16 cellular contexts compared by ENCODE assay signal in the genomic region with DNA sequence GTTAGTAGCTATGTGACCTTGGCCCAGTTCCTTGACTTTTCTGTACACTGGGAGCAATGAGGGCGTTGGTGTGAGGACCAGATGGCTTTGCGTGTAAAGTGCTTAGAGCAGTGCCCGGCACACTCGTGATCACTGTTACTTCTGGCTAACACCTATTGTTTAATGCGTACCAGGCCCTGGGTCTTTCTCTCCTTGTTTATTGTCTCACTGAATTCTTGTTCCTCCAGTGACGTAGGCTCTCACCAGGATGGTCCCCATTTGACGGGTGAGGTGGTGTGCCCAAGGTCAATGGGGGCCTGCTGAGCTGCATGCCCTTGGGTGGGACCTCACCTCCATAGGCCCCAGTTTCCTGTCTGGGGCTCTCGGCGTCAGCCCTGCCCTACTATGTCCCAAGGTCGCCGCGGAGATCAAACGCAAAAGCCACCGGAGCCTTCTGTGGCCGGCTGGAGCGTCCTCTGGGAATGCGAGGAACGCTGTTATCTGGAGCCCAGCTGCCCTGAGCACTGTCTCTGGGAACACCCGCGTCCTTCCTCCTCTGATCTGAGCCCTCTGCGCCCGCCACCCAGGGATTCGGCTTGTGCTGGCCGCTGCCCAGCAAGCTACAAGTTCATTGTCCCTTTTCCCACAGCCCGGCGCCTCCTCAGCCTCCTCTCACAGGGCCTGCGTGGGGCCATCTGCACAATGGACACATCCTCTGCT. TPM values are rescaled to one million over a fixed set of nuclear protein-coding genes. Genes with fewer than 3 reads are reported as not detected.
DNase-seq lines count a peak whose midpoint lies in the region; ATAC-seq and TF ChIP-seq lines count a peak whose summit lies in the region.
"Had no signal": no experiment of that assay in that cellular context is flagged by ENCODE, and none has a peak within 500 bp of the region (broad histone marks: within the 10 kb centered on the region; RNA-seq: fewer than 3 reads in every experiment).

No MANE protein-coding gene starts in this region.

- no peak overlapping the region for H3K4me3 Mint-ChIP-seq in Caco-2 (ENCODE audit: unreplicated experiment)
- H3K4me3 Mint-ChIP-seq in natural killer cell, result no peak overlapping the region
- H3K4me3 Mint-ChIP-seq: activated CD4-positive, alpha-beta memory T cell treated with anti-CD3 and anti-CD28 coated beads, Interleukin-2, amount 10 ng/mL, durations not matched to agents 7 days and 5 days had no signal

- no peak overlapping the region for H3K4me3 ChIP-seq in Caco-2 (ENCODE audit: low read depth, low read length)
- no peak overlapping the region for H3K4me3 ChIP-seq in cardiac fibroblast (replicated peaks in 1 of 2; ENCODE audit: low read depth in 2 of 2, low read length in 2 of 2)
- H3K4me3 ChIP-seq in right cardiac atrium (ENCODE audit: low read length), result no peak overlapping the region
- H3K4me3 ChIP-seq in neutrophil (ENCODE audit: low read depth in 1 of 2, low read length in 1 of 2), result peak overlapping the region; percentile 6 to 38
- H3K4me3 ChIP-seq: MG63 had no signal

- H3K27ac ChIP-seq in right cardiac atrium (ENCODE audit: low read length), result peak overlapping the region; percentile 95
- peak overlapping the region; percentile 86 for H3K27ac ChIP-seq in neutrophil

- TF ChIP-seq CTCF in Caco-2 (IDR thresholded peaks at IDR 0.05; ENCODE audit: insufficient read depth in 1 of 2, low read depth in 1 of 2, low read length in 1 of 2, severe bottlenecking in 1 of 2, unreplicated experiment in 1 of 2) (no peak), cardiac fibroblast (IDR thresholded peaks at IDR 0.05; ENCODE audit: low read depth, low read length) (no peak), neutrophil (IDR thresholded peaks at IDR 0.05) (no peak), natural killer cell (IDR thresholded peaks at IDR 0.05) (no peak)

- H3K27me3 Mint-ChIP-seq in Caco-2 (ENCODE audit: insufficient read depth, unreplicated experiment), result no peaks in the 10 kb centered on the region
- peaks cover 28 to 35% of the 10 kb centered on the region in 2 donors for H3K27me3 Mint-ChIP-seq in natural killer cell (ENCODE audit: low read depth in 2 of 2)

- intact Hi-C loops in Caco-2 (cut with micrococcal nuclease; ENCODE audit: unreplicated experiment), result loop anchor here (2.0 to 10.0 kb wide), 3 partner anchors 33 to 283 kb away; no protein-coding TSS in a partner anchor
- intact Hi-C loops in right cardiac atrium (cut with DNase I), result no loop called here
- intact Hi-C loops in natural killer cell (cut with micrococcal nuclease), result no loop called here

- CTCF ChIA-PET in Caco-2 (lab: Charles Lee), result interaction anchor here (0.8 to 1.0 kb wide), 2 partner anchors 154 to 166 kb away, joined by 4 to 5 read pairs; no protein-coding TSS in a partner anchor

- H3K9me3 ChIP-seq in Caco-2 (no peaks in the 10 kb centered on the region), right cardiac atrium (ENCODE audit: control insufficient read depth, low read length) (no peaks in the 10 kb centered on the region), neutrophil (no peaks in the 10 kb centered on the region)
- H3K9me3 ChIP-seq: MG63 had no signal

- POLR2A ChIA-PET in Caco-2 (lab: Charles Lee), result no interaction called here

- H3K9me3 Mint-ChIP-seq in Caco-2 (ENCODE audit: unreplicated experiment) (no peaks in the 10 kb centered on the region), natural killer cell (no peaks in the 10 kb centered on the region)
- H3K9me3 Mint-ChIP-seq: activated CD4-positive, alpha-beta memory T cell treated with anti-CD3 and anti-CD28 coated beads, Interleukin-2, amount 10 ng/mL, durations not matched to agents 7 days and 5 days had no signal

- H3K27ac Mint-ChIP-seq in Caco-2 (ENCODE audit: unreplicated experiment) (peak overlapping the region; percentile 75), natural killer cell (no peak overlapping the region)
- H3K27ac Mint-ChIP-seq: activated CD4-positive, alpha-beta memory T cell treated with anti-CD3 and anti-CD28 coated beads, Interleukin-2, amount 10 ng/mL, durations not matched to agents 7 days and 5 days had no signal

- 9% methylated on average over 27 of the region's 27 CpGs for WGBS in right cardiac atrium

- no peaks in the 10 kb centered on the region for H3K4me1 Mint-ChIP-seq in Caco-2 (ENCODE audit: low read depth, unreplicated experiment)
- no peaks in the 10 kb centered on the region for H3K4me1 Mint-ChIP-seq in natural killer cell
- H3K4me1 Mint-ChIP-seq: activated CD4-positive, alpha-beta memory T cell treated with anti-CD3 and anti-CD28 coated beads, Interleukin-2, amount 10 ng/mL, durations not matched to agents 7 days and 5 days had no signal

- no TSS peak for BruUV-seq in Caco-2 (replicated peaks; lab: Mats Ljungman, UMichigan)

- no peaks in the 10 kb centered on the region for H3K27me3 ChIP-seq in Caco-2 (replicated peaks; ENCODE audit: control insufficient read depth, insufficient read depth, low read length)
- H3K27me3 ChIP-seq in right cardiac atrium (ENCODE audit: control insufficient read depth, insufficient read depth), result no peaks in the 10 kb centered on the region
- H3K27me3 ChIP-seq in neutrophil, result no peaks in the 10 kb centered on the region
- H3K27me3 ChIP-seq: MG63 had no signal

- H3K4me1 ChIP-seq in Caco-2 (peaks cover 6% of the 10 kb centered on the region; the same call in 1 of the 2 replicates), right cardiac atrium (ENCODE audit: control insufficient read depth, insufficient read depth, low read length) (peaks cover 22% of the 10 kb centered on the region), neutrophil (ENCODE audit: control insufficient read depth in 1 of 2, insufficient read depth in 1 of 2, low read depth in 1 of 2, low read length in 1 of 2) (peaks cover 71 to 89% of the 10 kb centered on the region in 2 experiments)

- ATAC-seq in right cardiac atrium (peak; percentile 57 to 84), GM21447 (IDR thresholded peaks at IDR 0.05; ENCODE audit: unreplicated experiment) (no peak), natural killer cell (no peak)

- no peaks in the 10 kb centered on the region for H3K36me3 Mint-ChIP-seq in Caco-2 (ENCODE audit: insufficient read depth, unreplicated experiment)
- H3K36me3 Mint-ChIP-seq in natural killer cell, result no peaks in the 10 kb centered on the region

- DNase-seq in Caco-2 (peak; percentile 33 to 65), cardiac fibroblast (ENCODE audit: low read depth in 2 of 2) (peak; percentile 35 to 38), right cardiac atrium (peak; percentile 88 to 91 (median 90)), DMS79 (lab: John Stamatoyannopoulos, UW) (no peak), AML-193 (lab: John Stamatoyannopoulos, UW) (no peak), natural killer cell (no peak)
- DNase-seq: ACHN; activated CD4-positive, alpha-beta memory T cell treated with anti-CD3 and anti-CD28 coated beads, Interleukin-2, amount 10 ng/mL, durations not matched to agents 7 days and 5 days; activated effector memory CD4-positive, alpha-beta T cell treated with anti-CD3 and anti-CD28 coated beads, Interleukin-2, amount 50 U/mL, for 16 hours; Calu3; MG63; NCI-H2171; SHP77 treated with DMSO at 0.1 percent for 48 hours had no signal

- H3K36me3 ChIP-seq in Caco-2 (ENCODE audit: control insufficient read depth, insufficient read depth, low read length), result no peaks in the 10 kb centered on the region
- H3K36me3 ChIP-seq in neutrophil, result no peaks in the 10 kb centered on the region
- H3K36me3 ChIP-seq: MG63 had no signal

RNA-seq across cellular contexts. Expression of a gene that starts 28.9 kb away (rescaled TPM):
- total RNA-seq in Caco-2 (2022) (0.21 and 0.79 TPM in 2 replicates), right cardiac atrium (10 to 100 TPM; 10.1 to 32.1 (median 15.9) TPM), natural killer cell (1 to 10 TPM in 1 of 3 donors, not detected in 2; 2.4 TPM)
- 14.1 TPM for polyA plus RNA-seq in right cardiac atrium
- total RNA-seq: activated CD4-positive, alpha-beta memory T cell treated with anti-CD3 and anti-CD28 coated beads, Interleukin-2, amount 10 ng/mL, durations not matched to agents 7 days and 5 days; HT-29 had no signal

Comparison
In these comparisons a context has a peak if more than half of its experiments do, and no peak if none do; other contexts are left out.
1. DNase-seq: peak in Caco-2 (2 of 2), cardiac fibroblast (2 of 2) and right cardiac atrium (3 of 3); none in DMS79 (single experiment), AML-193 (0 of 2) and natural killer cell (single experiment).
2. H3K4me3 ChIP-seq: peak in neutrophil (2 of 2); none in Caco-2 (single experiment), cardiac fibroblast (0 of 2) and right cardiac atrium (single experiment).
3. ATAC-seq: peak in right cardiac atrium (2 of 2); none in GM21447 (single experiment) and natural killer cell (0 of 3).